In the genomic region with DNA sequence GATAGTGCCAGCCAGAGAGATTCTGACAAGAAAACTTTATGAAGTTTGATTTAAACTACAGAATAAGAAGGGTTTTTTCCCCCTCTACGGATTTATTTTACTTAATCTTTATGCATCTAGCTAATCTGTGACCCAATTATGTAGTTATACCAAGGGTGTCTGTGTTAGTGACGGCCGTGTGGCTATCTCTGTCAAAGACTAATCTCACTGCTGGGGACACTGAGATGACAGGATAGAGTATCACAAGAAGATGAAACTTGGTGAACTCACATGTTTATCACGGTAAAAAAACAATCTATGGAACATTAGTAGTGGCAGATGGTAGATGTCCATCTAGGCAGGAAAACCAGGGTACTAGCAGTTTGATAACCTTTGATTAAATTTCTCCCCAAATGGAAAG, we compare ENCODE assay signal across 24 cellular contexts.
DNase-seq lines count a peak whose midpoint lies in the region; ATAC-seq, FAIRE-seq and TF ChIP-seq lines count a peak whose summit lies in the region.
"Had no signal": no experiment of that assay in that cellular context is flagged by ENCODE, and none has a peak within 500 bp of the region (broad histone marks: within the 10 kb centered on the region; RNA-seq: fewer than 3 reads in every experiment).

No MANE protein-coding gene starts in this region.

- no peak overlapping the region for H4K8ac ChIP-seq in mesendoderm (ENCODE audit: low read depth, low read length)

- POLR2A ChIA-PET in SK-N-SH (lab: Yijun Ruan, JAX): no interaction called here

- no peak for TF ChIP-seq CTCF in SK-N-SH (IDR thresholded peaks at IDR 0.05)
- no peak for TF ChIP-seq CTCF in DND-41 (IDR thresholded peaks at IDR 0.05; ENCODE audit: borderline replicate concordance, extremely low read depth, low read length, poor library complexity, severe bottlenecking)
- TF ChIP-seq CTCF in OCI-LY1 (IDR thresholded peaks at IDR 0.05; ENCODE audit: low read length): no peak

- 80% methylated on average over 4 of the region's 4 CpGs for whole genome bisulfite sequencing in SK-N-SH (ENCODE audit: low lambda C conversion rate)
- no CpG with 5 or more reads among the region's 4 CpGs for WGBS in mesendoderm (ENCODE audit: extremely low coverage, insufficient coverage, low lambda C conversion rate)

- H2AFZ ChIP-seq in SK-N-SH (ENCODE audit: low read depth) (no peak overlapping the region), DND-41 (ENCODE audit: low read depth, low read length) (no peak overlapping the region), OCI-LY1 (ENCODE audit: low read length) (0 out of 2 replicates have a peak overlapping the region, but pooled peaks have one; percentile 69)

- no peak for TF ChIP-seq RAD21 in SK-N-SH (IDR thresholded peaks at IDR 0.05; ENCODE audit: low read length)

- H3K36me3 ChIP-seq in SK-N-SH (replicated peaks in 1 of 2; ENCODE audit: control insufficient read depth in 1 of 2, insufficient read depth in 2 of 2, low read length in 1 of 2) (peaks cover 0 to 3% of the 10 kb centered on the region in 2 experiments), DND-41 (ENCODE audit: insufficient read depth, low read length) (no peaks in the 10 kb centered on the region), OCI-LY1 (ENCODE audit: insufficient read depth, low read length) (no peaks in the 10 kb centered on the region), mesendoderm (ENCODE audit: control insufficient read depth, insufficient read depth, low read length) (no peaks in the 10 kb centered on the region)
- H3K36me3 ChIP-seq: BE2C, HAP-1 had no signal

- no peak overlapping the region for H2BK15ac ChIP-seq in mesendoderm (replicated peaks; ENCODE audit: low read depth)

- no peak overlapping the region for H2BK5ac ChIP-seq in mesendoderm (ENCODE audit: low read length)

- no peaks in the 10 kb centered on the region; the same call in 1 of the 2 replicates for H3K9me3 ChIP-seq in SK-N-SH
- H3K9me3 ChIP-seq in DND-41 (ENCODE audit: insufficient read depth, low read length, severe bottlenecking): no peaks in the 10 kb centered on the region
- H3K9me3 ChIP-seq in OCI-LY1 (ENCODE audit: low read length): no peaks in the 10 kb centered on the region
- H3K9me3 ChIP-seq: A549, BE2C, HAP-1 had no signal

- H3K27ac ChIP-seq in SK-N-SH (ENCODE audit: low read depth in 2 of 2, low read length in 1 of 2) (peak overlapping the region; percentile 43 to 83; a peak in 2 of 4 replicates), DND-41 (ENCODE audit: low read length) (peak overlapping the region; percentile 94), OCI-LY1 (ENCODE audit: low read depth, low read length, poor library complexity, severe bottlenecking) (no peak overlapping the region), mesendoderm (ENCODE audit: low read depth, low read length) (no peak overlapping the region)
- H3K27ac ChIP-seq: A549; BLaER1 treated with 17β-estradiol and CSF1 and Interleukin-3, amounts not matched to agents 10 nM and 100 nM had no signal

- H3K4me3 ChIP-seq in SK-N-SH (ENCODE audit: low read depth in 2 of 2, low read length in 1 of 2) (no peak overlapping the region), DND-41 (ENCODE audit: low read depth in 1 of 2, low read length in 2 of 2) (no peak overlapping the region), OCI-LY1 (ENCODE audit: low read depth, low read length, poor library complexity, severe bottlenecking) (no peak overlapping the region), mesendoderm (ENCODE audit: low read length) (no peak overlapping the region)
- H3K4me3 ChIP-seq: A549; BLaER1 treated with 17β-estradiol and CSF1 and Interleukin-3, amounts not matched to agents 10 nM and 100 nM; HAP-1 had no signal

- no peak overlapping the region for H2AK5ac ChIP-seq in mesendoderm (ENCODE audit: low read length)

- no peak for TF ChIP-seq EP300 in SK-N-SH (IDR thresholded peaks at IDR 0.05; ENCODE audit: borderline replicate concordance in 1 of 2, low read depth in 1 of 2, low read length in 1 of 2)

- H3K23ac ChIP-seq in mesendoderm (ENCODE audit: low read length): no peak overlapping the region

- no peak overlapping the region for H3K4ac ChIP-seq in mesendoderm (ENCODE audit: low read depth, low read length)

- H3K4me1 ChIP-seq in SK-N-SH (ENCODE audit: control insufficient read depth in 1 of 2, insufficient read depth in 2 of 2, low read depth in 1 of 2, low read length in 1 of 2): peaks cover 3 to 13% of the 10 kb centered on the region in 2 experiments; a peak in 3 of 4 replicates
- H3K4me1 ChIP-seq in DND-41 (ENCODE audit: insufficient read depth, low read length): peaks cover 66% of the 10 kb centered on the region
- peaks cover 10% of the 10 kb centered on the region for H3K4me1 ChIP-seq in OCI-LY1 (ENCODE audit: insufficient read depth, low read length, severe bottlenecking)
- H3K4me1 ChIP-seq in mesendoderm (ENCODE audit: control insufficient read depth, low read depth, low read length): no peaks in the 10 kb centered on the region
- H3K4me1 ChIP-seq: A549; BE2C; BLaER1 treated with 17β-estradiol and CSF1 and Interleukin-3, amounts not matched to agents 10 nM and 100 nM; HAP-1 had no signal

- FAIRE-seq in RCC 7860 (lab: Jason Lieb, UNC): no peak
- FAIRE-seq: A549, G401.6, GM12892, GM19239, H54 had no signal

- no peak overlapping the region for H3K4me2 ChIP-seq in SK-N-SH
- no peak overlapping the region for H3K4me2 ChIP-seq in DND-41 (ENCODE audit: insufficient read depth, low read length)
- H3K4me2 ChIP-seq in OCI-LY1 (ENCODE audit: low read length): no peak overlapping the region
- no peak overlapping the region for H3K4me2 ChIP-seq in mesendoderm (ENCODE audit: low read length)
- H3K4me2 ChIP-seq: A549; BLaER1 treated with 17β-estradiol and CSF1 and Interleukin-3, amounts not matched to agents 10 nM and 100 nM had no signal

- H3K9me2 ChIP-seq in SK-N-SH (no peaks in the 10 kb centered on the region), OCI-LY1 (ENCODE audit: low read depth, low read length) (no peaks in the 10 kb centered on the region)

- H3K56ac ChIP-seq in mesendoderm (ENCODE audit: low read length): no peak overlapping the region

- H3K18ac ChIP-seq in mesendoderm (ENCODE audit: low read length): no peak overlapping the region

- H4K20me1 ChIP-seq in SK-N-SH (ENCODE audit: insufficient read depth) (no peaks in the 10 kb centered on the region), DND-41 (ENCODE audit: insufficient read depth, low read length) (no peaks in the 10 kb centered on the region), OCI-LY1 (ENCODE audit: insufficient read depth, low read length) (no peaks in the 10 kb centered on the region)
- H4K20me1 ChIP-seq: BLaER1 treated with 17β-estradiol and CSF1 and Interleukin-3, amounts not matched to agents 10 nM and 100 nM had no signal

- CTCF ChIA-PET in SK-N-SH (lab: Yijun Ruan, JAX): no interaction called here

- H3K79me2 ChIP-seq in SK-N-SH (ENCODE audit: insufficient read depth): peaks cover 5% of the 10 kb centered on the region; the same call in 1 of the 2 replicates
- H3K79me2 ChIP-seq in DND-41 (ENCODE audit: insufficient read depth, low read length): no peaks in the 10 kb centered on the region
- no peaks in the 10 kb centered on the region for H3K79me2 ChIP-seq in OCI-LY1 (ENCODE audit: insufficient read depth, low read length)
- H3K79me2 ChIP-seq in mesendoderm (ENCODE audit: control insufficient read depth, insufficient read depth, low read length): no peaks in the 10 kb centered on the region

- H3K27me3 ChIP-seq in SK-N-SH (ENCODE audit: insufficient read depth) (no peaks in the 10 kb centered on the region), DND-41 (ENCODE audit: insufficient read depth, low read length, poor library complexity) (no peaks in the 10 kb centered on the region), OCI-LY1 (ENCODE audit: insufficient read depth, low read length) (no peaks in the 10 kb centered on the region), mesendoderm (ENCODE audit: insufficient read depth, low read length, poor library complexity) (no peaks in the 10 kb centered on the region)
- H3K27me3 ChIP-seq: BE2C; BLaER1 treated with 17β-estradiol and CSF1 and Interleukin-3, amounts not matched to agents 10 nM and 100 nM had no signal

- no peaks in the 10 kb centered on the region for H3K79me1 ChIP-seq in mesendoderm (ENCODE audit: low read length)

- peak; percentile 4 for DNase-seq in SK-N-SH
- no peak for DNase-seq in DND-41
- peak; percentile 52 for DNase-seq in mesendoderm
- no peak for DNase-seq in stimulated activated CD4-positive, alpha-beta T cell treated with anti-CD3 and anti-CD28 coated beads, Interleukin-4, amount 100 ng/mL, for 24 hours
- DNase-seq in RCC 7860 (ENCODE audit: low spot score): no peak
- DNase-seq: 8988T; ACHN; AML-193; BE2C; CD4-positive, alpha-beta T cell; CD8-positive, alpha-beta memory T cell; DMS53; DMS79 treated with DMSO at 0.1 percent for 48 hours; GOT3; HFFc6 had no signal

- H4K5ac ChIP-seq in mesendoderm (ENCODE audit: low read length): no peak overlapping the region

- no peak overlapping the region for H2BK120ac ChIP-seq in mesendoderm (ENCODE audit: low read depth, low read length)

- H3F3A ChIP-seq in SK-N-SH (replicated peaks; ENCODE audit: insufficient read depth): peaks cover 29% of the 10 kb centered on the region
- no peaks in the 10 kb centered on the region for H3F3A ChIP-seq in OCI-LY1 (ENCODE audit: insufficient read depth, low read length)

- ATAC-seq in SK-N-SH treated with all-trans-retinoic acid at 6 μM for 48 hours (no peak), DND-41 (ENCODE audit: insufficient read depth, low read depth) (no peak)
- ATAC-seq: A549 had no signal

- H3K9ac ChIP-seq in SK-N-SH (no peak overlapping the region), DND-41 (ENCODE audit: low read depth, low read length) (peak overlapping the region; percentile 23; the same call in 1 of the 2 replicates), OCI-LY1 (ENCODE audit: low read length) (no peak overlapping the region), mesendoderm (ENCODE audit: low read length) (no peak overlapping the region)
- H3K9ac ChIP-seq: BLaER1 treated with 17β-estradiol and CSF1 and Interleukin-3, amounts not matched to agents 10 nM and 100 nM had no signal

TF ChIP-seq in SK-N-SH, 30 proteins besides CTCF, POLR2A, EP300 and RAD21 (continues in another document):
- TF ChIP-seq JUND (IDR thresholded peaks at IDR 0.05) (no peak), RFX5 (IDR thresholded peaks at IDR 0.05; ENCODE audit: low read length) (no peak), NFIC (IDR thresholded peaks at IDR 0.05; ENCODE audit: borderline replicate concordance) (no peak), MEF2A (IDR thresholded peaks at IDR 0.05; ENCODE audit: borderline replicate concordance, low read depth) (no peak), FOXJ3 (CRISPR knock-in tag; IDR thresholded peaks at IDR 0.05) (no peak), FOSL2 (IDR thresholded peaks at IDR 0.05; ENCODE audit: borderline replicate concordance, low read depth) (no peak)

TF ChIP-seq in SK-N-SH treated with all-trans-retinoic acid at 6 μM for 48 hours, 23 proteins besides CTCF, POLR2A, EP300 and RAD21:
- TF ChIP-seq ARNTL (CRISPR knock-in tag; IDR thresholded peaks at IDR 0.05; ENCODE audit: borderline replicate concordance, low read depth): no peak

Comparison
In these comparisons a context has a peak if more than half of its experiments do, and no peak if none do; other contexts are left out.
1. DNase-seq: peak in SK-N-SH (single experiment) and mesendoderm (single experiment); none in DND-41 (single experiment), stimulated activated CD4-positive, alpha-beta T cell treated with anti-CD3 and anti-CD28 coated beads, Interleukin-4, amount 100 ng/mL, for 24 hours (single experiment) and RCC 7860 (single experiment).
2. H3K27ac ChIP-seq: peak in SK-N-SH (2 of 2) and DND-41 (single experiment); none in OCI-LY1 (single experiment) and mesendoderm (single experiment).